In the genomic region with DNA sequence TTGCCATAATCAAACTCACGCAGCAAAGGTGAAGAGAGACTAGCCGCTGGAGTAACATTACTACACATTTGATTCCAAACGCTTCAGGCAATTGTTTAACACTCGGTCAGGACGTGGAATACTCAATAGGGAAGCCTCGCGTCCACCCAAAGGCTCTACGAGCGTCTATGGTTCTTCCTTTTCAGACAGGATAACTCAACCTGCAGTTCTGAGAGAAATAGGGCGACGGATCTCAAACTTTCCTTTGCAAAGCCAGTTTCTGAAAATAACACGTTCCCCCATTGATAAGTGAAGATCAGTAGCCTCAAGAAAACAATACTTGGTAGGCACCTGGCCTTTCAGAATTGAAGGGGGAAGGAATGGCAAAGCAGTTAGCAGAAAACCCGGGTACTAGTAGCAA, we compare ENCODE assay signal across 17 cellular contexts.
DNase-seq lines count a peak whose midpoint lies in the region; ATAC-seq and TF ChIP-seq lines count a peak whose summit lies in the region.
"Had no signal": no experiment of that assay in that cellular context is flagged by ENCODE, and none has a peak within 500 bp of the region (broad histone marks: within the 10 kb centered on the region; RNA-seq: fewer than 3 reads in every experiment).

No MANE protein-coding gene starts in this region.

- no peaks in the 10 kb centered on the region for H3K9me3 Mint-ChIP-seq in CD4-positive, alpha-beta T cell
- H3K9me3 Mint-ChIP-seq in GM23338 (peaks cover 3% of the 10 kb centered on the region; the same call in 1 of the 3 replicates), nephron (no peaks in the 10 kb centered on the region)
- H3K9me3 Mint-ChIP-seq in dendritic cell treated with granulocyte-macrophage colony-stimulating factor and Interleukin-4, amounts not matched to agents 40 ng/mL and 50 ng/mL, for 4 days: no peaks in the 10 kb centered on the region
- H3K9me3 Mint-ChIP-seq in activated CD4-positive, alpha-beta memory T cell treated with anti-CD3 and anti-CD28 coated beads for 36 hours: no peaks in the 10 kb centered on the region

- dilution Hi-C loops in mammary epithelial cell (cut with HindIII; ENCODE audit: low sequenced_read_pairs): no loop called here

- H3K27ac ChIP-seq in CD4-positive, alpha-beta T cell (ENCODE audit: low read depth, low read length): no peak overlapping the region
- H3K27ac ChIP-seq in GM23338 (ENCODE audit: low read depth): no peak overlapping the region
- H3K27ac ChIP-seq in mammary epithelial cell (ENCODE audit: insufficient read depth, low read depth, low read length): no peak overlapping the region
- H3K27ac ChIP-seq: adrenal gland, C4-2B had no signal

- POLR2A ChIA-PET in CD4-positive, alpha-beta T cell (lab: Charles Lee): no interaction called here
- POLR2A ChIA-PET in activated CD4-positive, alpha-beta memory T cell treated with anti-CD3 and anti-CD28 coated beads for 36 hours (lab: Charles Lee): no interaction called here

- no peaks in the 10 kb centered on the region for H3K9me3 ChIP-seq in CD4-positive, alpha-beta T cell (ENCODE audit: control insufficient read depth, low read length)
- H3K9me3 ChIP-seq in mammary epithelial cell (replicated peaks; ENCODE audit: insufficient read depth, low read length): no peaks in the 10 kb centered on the region

- no peaks in the 10 kb centered on the region for H4K20me1 ChIP-seq in GM23338 (replicated peaks; ENCODE audit: insufficient read depth)
- no peaks in the 10 kb centered on the region for H4K20me1 ChIP-seq in mammary epithelial cell (ENCODE audit: insufficient read depth, low read length)

- BruUV-seq in mammary epithelial cell (replicated peaks; lab: Mats Ljungman, UMichigan): no TSS peak

- H3K9me2 ChIP-seq in GM23338 (ENCODE audit: insufficient read depth): no peaks in the 10 kb centered on the region

- H3K27me3 Mint-ChIP-seq in CD4-positive, alpha-beta T cell: peaks cover 58% of the 10 kb centered on the region
- H3K27me3 Mint-ChIP-seq in GM23338 (ENCODE audit: insufficient read depth, low read depth, poor library complexity) (peaks cover 31% of the 10 kb centered on the region), nephron (ENCODE audit: low read depth) (peaks cover 61% of the 10 kb centered on the region)
- H3K27me3 Mint-ChIP-seq in dendritic cell treated with granulocyte-macrophage colony-stimulating factor and Interleukin-4, amounts not matched to agents 40 ng/mL and 50 ng/mL, for 4 days: peaks cover 31% of the 10 kb centered on the region
- peaks cover 38% of the 10 kb centered on the region for H3K27me3 Mint-ChIP-seq in activated CD4-positive, alpha-beta memory T cell treated with anti-CD3 and anti-CD28 coated beads for 36 hours

- H3K4me3 Mint-ChIP-seq in CD4-positive, alpha-beta T cell: peak overlapping the region; percentile 77
- H3K4me3 Mint-ChIP-seq in GM23338 (peak overlapping the region; percentile 81), nephron (peak overlapping the region; percentile 80 to 88 (median 85))
- peak overlapping the region; percentile 42 for H3K4me3 Mint-ChIP-seq in dendritic cell treated with granulocyte-macrophage colony-stimulating factor and Interleukin-4, amounts not matched to agents 40 ng/mL and 50 ng/mL, for 4 days
- no peak overlapping the region for H3K4me3 Mint-ChIP-seq in activated CD4-positive, alpha-beta memory T cell treated with anti-CD3 and anti-CD28 coated beads for 36 hours

- H3K36me3 Mint-ChIP-seq in CD4-positive, alpha-beta T cell (ENCODE audit: low read depth): no peaks in the 10 kb centered on the region
- H3K36me3 Mint-ChIP-seq in GM23338 (ENCODE audit: low read depth) (no peaks in the 10 kb centered on the region), nephron (ENCODE audit: low read depth) (no peaks in the 10 kb centered on the region)
- H3K36me3 Mint-ChIP-seq in dendritic cell treated with granulocyte-macrophage colony-stimulating factor and Interleukin-4, amounts not matched to agents 40 ng/mL and 50 ng/mL, for 4 days (ENCODE audit: low read depth): no peaks in the 10 kb centered on the region
- H3K36me3 Mint-ChIP-seq in activated CD4-positive, alpha-beta memory T cell treated with anti-CD3 and anti-CD28 coated beads for 36 hours: no peaks in the 10 kb centered on the region

- no peak for TF ChIP-seq CTCF in CD4-positive, alpha-beta T cell (IDR thresholded peaks at IDR 0.05)
- TF ChIP-seq CTCF in GM23338 (conservative IDR thresholded peaks at IDR 0.05; ENCODE audit: low read depth in 2 of 2) (no peak), nephron (IDR thresholded peaks at IDR 0.05; ENCODE audit: unreplicated experiment in 3 of 3) (no peak), mammary epithelial cell (conservative IDR thresholded peaks at IDR 0.05 in 1 of 2, IDR thresholded peaks at IDR 0.05 in 1 of 2; ENCODE audit: extremely low read depth in 1 of 2, insufficient read depth in 1 of 2, low read depth in 1 of 2, low read length in 2 of 2) (no peak)

- no peak overlapping the region for H3K27ac Mint-ChIP-seq in CD4-positive, alpha-beta T cell
- H3K27ac Mint-ChIP-seq in GM23338: no peak overlapping the region
- no peak overlapping the region for H3K27ac Mint-ChIP-seq in dendritic cell treated with granulocyte-macrophage colony-stimulating factor and Interleukin-4, amounts not matched to agents 40 ng/mL and 50 ng/mL, for 4 days
- H3K27ac Mint-ChIP-seq in nephron: no peak overlapping the region
- H3K27ac Mint-ChIP-seq in activated CD4-positive, alpha-beta memory T cell treated with anti-CD3 and anti-CD28 coated beads for 36 hours: no peak overlapping the region

- H3K4me2 ChIP-seq in GM23338 (peak overlapping the region; percentile 80), mammary epithelial cell (ENCODE audit: insufficient read depth, low read depth, low read length) (no peak overlapping the region)

- H3K36me3 ChIP-seq in GM23338 (ENCODE audit: insufficient read depth) (no peaks in the 10 kb centered on the region), mammary epithelial cell (ENCODE audit: insufficient read depth, low read length) (no peaks in the 10 kb centered on the region)
- H3K36me3 ChIP-seq: adrenal gland had no signal

- DNase-seq in CD4-positive, alpha-beta T cell: no peak
- DNase-seq in GM23338 (ENCODE audit: low spot score) (peak; percentile 12), GM03348 (ENCODE audit: low spot score) (no peak), mammary epithelial cell (no peak), globus pallidus (ENCODE audit: low spot score) (no peak)
- no peak for DNase-seq in activated CD4-positive, alpha-beta memory T cell treated with anti-CD3 and anti-CD28 coated beads for 36 hours
- DNase-seq: adrenal gland; GDM1; midbrain; NCI-H187 treated with DMSO at 0.1 percent for 48 hours; NCI-H774; right cardiac atrium; stimulated activated naive CD4-positive, alpha-beta T cell treated with Interleukin-2 at 50 U/mL for 16 hours had no signal

- no peaks in the 10 kb centered on the region for H3F3A ChIP-seq in GM23338 (replicated peaks; ENCODE audit: low read depth)

- WGBS in mammary epithelial cell (ENCODE audit: low coverage, missing lambda C conversion rate): 96% methylated on average over 12 of the region's 13 CpGs

- H2AFZ ChIP-seq in GM23338: peak overlapping the region; percentile 97
- no peak overlapping the region for H2AFZ ChIP-seq in mammary epithelial cell (ENCODE audit: low read depth, low read length)

- H3K4me1 ChIP-seq in GM23338 (ENCODE audit: insufficient read depth) (peaks cover 15% of the 10 kb centered on the region), mammary epithelial cell (ENCODE audit: insufficient read depth, low read length) (peaks cover 40% of the 10 kb centered on the region)

- intact Hi-C loops in CD4-positive, alpha-beta T cell (cut with DNase I, micrococcal nuclease): loop anchor here in 1 of 2 experiments (5.0 kb wide), 2 partner anchors 63 to 183 kb away; no protein-coding TSS in a partner anchor
- intact Hi-C loops in dendritic cell treated with granulocyte-macrophage colony-stimulating factor and Interleukin-4, amounts not matched to agents 40 ng/mL and 50 ng/mL, for 4 days (cut with micrococcal nuclease): loop anchor here (5.0 kb wide), 1 partner anchor 188 kb away; no protein-coding TSS in a partner anchor
- intact Hi-C loops in mammary epithelial cell (cut with micrococcal nuclease): loop anchor here (5.0 to 10.0 kb wide), 2 partner anchors 1695 to 1933 kb away; no protein-coding TSS in a partner anchor
- intact Hi-C loops in activated CD4-positive, alpha-beta memory T cell treated with anti-CD3 and anti-CD28 coated beads for 36 hours (cut with micrococcal nuclease): no loop called here

- peaks cover 42% of the 10 kb centered on the region for H3K27me3 ChIP-seq in CD4-positive, alpha-beta T cell (ENCODE audit: control insufficient read depth, insufficient read depth, low read length)
- H3K27me3 ChIP-seq in GM23338 (ENCODE audit: insufficient read depth): peaks cover 42% of the 10 kb centered on the region
- peaks cover 13% of the 10 kb centered on the region for H3K27me3 ChIP-seq in mammary epithelial cell (ENCODE audit: insufficient read depth, low read length)

- H3K9ac ChIP-seq in mammary epithelial cell (ENCODE audit: insufficient read depth, low read length): no peak overlapping the region

- ATAC-seq in CD4-positive, alpha-beta T cell (ENCODE audit: poor library complexity): no peak
- ATAC-seq in GM23338: no peak
- ATAC-seq: HCT116 had no signal

- no peaks in the 10 kb centered on the region for H3K79me2 ChIP-seq in GM23338 (replicated peaks; ENCODE audit: insufficient read depth)
- H3K79me2 ChIP-seq in mammary epithelial cell (ENCODE audit: insufficient read depth, low read length): no peaks in the 10 kb centered on the region

- peaks cover 24% of the 10 kb centered on the region for H3K4me1 Mint-ChIP-seq in CD4-positive, alpha-beta T cell (ENCODE audit: low read depth)
- peaks cover 24% of the 10 kb centered on the region for H3K4me1 Mint-ChIP-seq in GM23338
- peaks cover 23% of the 10 kb centered on the region for H3K4me1 Mint-ChIP-seq in dendritic cell treated with granulocyte-macrophage colony-stimulating factor and Interleukin-4, amounts not matched to agents 40 ng/mL and 50 ng/mL, for 4 days (ENCODE audit: low read depth)
- H3K4me1 Mint-ChIP-seq in nephron: peaks cover 17% of the 10 kb centered on the region
- H3K4me1 Mint-ChIP-seq in activated CD4-positive, alpha-beta memory T cell treated with anti-CD3 and anti-CD28 coated beads for 36 hours (ENCODE audit: low read depth): peaks cover 19% of the 10 kb centered on the region

- CTCF ChIA-PET in CD4-positive, alpha-beta T cell (lab: Charles Lee): no interaction called here
- CTCF ChIA-PET in mammary epithelial cell (lab: Charles Lee; ENCODE audit: low non-redundant PET): no interaction called here
- CTCF ChIA-PET in activated CD4-positive, alpha-beta memory T cell treated with anti-CD3 and anti-CD28 coated beads for 36 hours (lab: Charles Lee): no interaction called here

- H3K4me3 ChIP-seq in GM23338 (peak overlapping the region; percentile 59), mammary epithelial cell (replicated peaks in 1 of 3; ENCODE audit: insufficient read depth in 1 of 3, low read depth in 2 of 3, low read length in 3 of 3) (no peak overlapping the region)

- in situ Hi-C loops in mammary epithelial cell (cut with MboI; ENCODE audit: low sequenced_read_pairs in 2 of 2): loop anchor here in 1 of 2 donors (25.0 kb wide), 1 partner anchor 1503 kb away; no protein-coding TSS in a partner anchor
